Comparison of ENCODE assay signal across 9 cellular contexts in genomic region chr14:77007975-77008421, GRCh38. TPM values are rescaled to one million over a fixed set of nuclear protein-coding genes. Genes with fewer than 3 reads are reported as not detected.
DNase-seq lines count a peak whose midpoint lies in the region; ATAC-seq and TF ChIP-seq lines count a peak whose summit lies in the region.
"Had no signal": no experiment of that assay in that cellular context is flagged by ENCODE, and none has a peak within 500 bp of the region (broad histone marks: within the 10 kb centered on the region; RNA-seq: fewer than 3 reads in every experiment).

No MANE protein-coding gene starts in this region.

- H3K4me3 Mint-ChIP-seq in effector memory CD8-positive, alpha-beta T cell, result no peak overlapping the region
- H3K4me3 Mint-ChIP-seq in naive thymus-derived CD8-positive, alpha-beta T cell, result no peak overlapping the region
- H3K4me3 Mint-ChIP-seq: CD14-positive monocyte had no signal

- H3K4me1 Mint-ChIP-seq in effector memory CD8-positive, alpha-beta T cell (ENCODE audit: low read depth in 2 of 2), result peaks cover 3 to 12% of the 10 kb centered on the region in 2 donors
- peaks cover 9 to 17% (median 14%) of the 10 kb centered on the region in 4 donors for H3K4me1 Mint-ChIP-seq in naive thymus-derived CD8-positive, alpha-beta T cell

- H3K27ac ChIP-seq in BLaER1 (peak overlapping the region; percentile 38; the same call in 1 of the 2 replicates), muscle layer of colon (ENCODE audit: low read depth, low read length) (peak overlapping the region; percentile 17), ovary (peak overlapping the region in 1 of 2 donors; percentile 19)

- no peak for TF ChIP-seq POLR2A in ovary (IDR thresholded peaks at IDR 0.05)

- 33 to 45% (median 41%) methylated on average over 3 of the region's 3 CpGs for WGBS in ovary, 3 donors

- TF ChIP-seq CTCF in ovary (IDR thresholded peaks at IDR 0.05), result no peak

- POLR2A ChIA-PET in naive thymus-derived CD8-positive, alpha-beta T cell (lab: Charles Lee), result no interaction called here

- intact Hi-C loops in ovary (cut with DNase I), result no loop called here

- DNase-seq in NCI-H2029 (lab: John Stamatoyannopoulos, UW) (peak; percentile 64), NCI-H774 (lab: John Stamatoyannopoulos, UW) (no peak), dedifferentiated amniotic fluid mesenchymal stem cell (ENCODE audit: extremely low spot score) (no peak), ovary (no peak)
- no peak for DNase-seq in effector memory CD8-positive, alpha-beta T cell
- DNase-seq in naive thymus-derived CD8-positive, alpha-beta T cell, result no peak

- H3K27me3 ChIP-seq in BLaER1 (no peaks in the 10 kb centered on the region), muscle layer of colon (ENCODE audit: control insufficient read depth in 1 of 2, insufficient read depth in 2 of 2, low read length in 2 of 2) (no peaks in the 10 kb centered on the region), ovary (no peaks in the 10 kb centered on the region)

- H3K9me3 Mint-ChIP-seq in effector memory CD8-positive, alpha-beta T cell, result no peaks in the 10 kb centered on the region
- no peaks in the 10 kb centered on the region for H3K9me3 Mint-ChIP-seq in naive thymus-derived CD8-positive, alpha-beta T cell
- H3K9me3 Mint-ChIP-seq: CD14-positive monocyte had no signal

- H3K27ac Mint-ChIP-seq in effector memory CD8-positive, alpha-beta T cell, result peak overlapping the region; percentile 44 to 59
- H3K27ac Mint-ChIP-seq in naive thymus-derived CD8-positive, alpha-beta T cell, result peak overlapping the region in 3 of 10 donors; percentile 23 to 63 (median 25)

- H3K27me3 Mint-ChIP-seq in effector memory CD8-positive, alpha-beta T cell, result peaks cover 0 to 15% of the 10 kb centered on the region in 2 donors
- H3K27me3 Mint-ChIP-seq in naive thymus-derived CD8-positive, alpha-beta T cell, result peaks cover 0 to 4% (median 0%) of the 10 kb centered on the region in 5 donors

- H4K20me1 ChIP-seq in BLaER1, result no peaks in the 10 kb centered on the region

- no peak for ATAC-seq in effector memory CD8-positive, alpha-beta T cell (replicated peaks)
- no peak for ATAC-seq in naive thymus-derived CD8-positive, alpha-beta T cell

- H3K9ac ChIP-seq in BLaER1, result no peak overlapping the region
- H3K9ac ChIP-seq in muscle layer of colon (ENCODE audit: low read length), result no peak overlapping the region

- peak overlapping the region; percentile 63 for H3K4me2 ChIP-seq in BLaER1

- peaks cover 53% of the 10 kb centered on the region for H3K4me1 ChIP-seq in BLaER1
- H3K4me1 ChIP-seq in muscle layer of colon (ENCODE audit: insufficient read depth, low read length), result peaks cover 19% of the 10 kb centered on the region
- peaks cover 8% of the 10 kb centered on the region for H3K4me1 ChIP-seq in ovary (ENCODE audit: insufficient read depth)

- H3K36me3 Mint-ChIP-seq in effector memory CD8-positive, alpha-beta T cell (ENCODE audit: insufficient read depth), result no peaks in the 10 kb centered on the region
- no peaks in the 10 kb centered on the region for H3K36me3 Mint-ChIP-seq in naive thymus-derived CD8-positive, alpha-beta T cell
- H3K36me3 Mint-ChIP-seq: CD14-positive monocyte had no signal

- no peaks in the 10 kb centered on the region for H3K9me3 ChIP-seq in BLaER1
- no peaks in the 10 kb centered on the region for H3K9me3 ChIP-seq in muscle layer of colon (ENCODE audit: low read length)
- no peaks in the 10 kb centered on the region for H3K9me3 ChIP-seq in ovary

- no peak for TF ChIP-seq EP300 in ovary (IDR thresholded peaks at IDR 0.05)

- H3K36me3 ChIP-seq in BLaER1, result no peaks in the 10 kb centered on the region
- H3K36me3 ChIP-seq in muscle layer of colon (ENCODE audit: insufficient read depth, low read length), result no peaks in the 10 kb centered on the region
- H3K36me3 ChIP-seq in ovary, result no peaks in the 10 kb centered on the region

- H3K4me3 ChIP-seq in BLaER1 (no peak overlapping the region), muscle layer of colon (ENCODE audit: low read depth in 1 of 2, low read length in 2 of 2) (no peak overlapping the region), ovary (no peak overlapping the region)

RNA-seq across cellular contexts. Expression of gene IRF2BPL, which starts 20.5 kb away (rescaled TPM):
- 10 to 100 TPM; 24.6 to 26.5 TPM for total RNA-seq in naive thymus-derived CD8-positive, alpha-beta T cell
- 1 to 10 TPM; 1.9 to 3.3 (median 3.2) TPM for polyA plus RNA-seq in naive thymus-derived CD8-positive, alpha-beta T cell
- 100 to 1,000 TPM in 2 of 7 donors, 10 to 100 TPM in 5; 52.2 to 126 (median 78.4) TPM for total RNA-seq in ovary
- 10 to 100 TPM; 14.1 to 35.0 TPM for polyA plus RNA-seq in ovary
